In the genomic region with DNA sequence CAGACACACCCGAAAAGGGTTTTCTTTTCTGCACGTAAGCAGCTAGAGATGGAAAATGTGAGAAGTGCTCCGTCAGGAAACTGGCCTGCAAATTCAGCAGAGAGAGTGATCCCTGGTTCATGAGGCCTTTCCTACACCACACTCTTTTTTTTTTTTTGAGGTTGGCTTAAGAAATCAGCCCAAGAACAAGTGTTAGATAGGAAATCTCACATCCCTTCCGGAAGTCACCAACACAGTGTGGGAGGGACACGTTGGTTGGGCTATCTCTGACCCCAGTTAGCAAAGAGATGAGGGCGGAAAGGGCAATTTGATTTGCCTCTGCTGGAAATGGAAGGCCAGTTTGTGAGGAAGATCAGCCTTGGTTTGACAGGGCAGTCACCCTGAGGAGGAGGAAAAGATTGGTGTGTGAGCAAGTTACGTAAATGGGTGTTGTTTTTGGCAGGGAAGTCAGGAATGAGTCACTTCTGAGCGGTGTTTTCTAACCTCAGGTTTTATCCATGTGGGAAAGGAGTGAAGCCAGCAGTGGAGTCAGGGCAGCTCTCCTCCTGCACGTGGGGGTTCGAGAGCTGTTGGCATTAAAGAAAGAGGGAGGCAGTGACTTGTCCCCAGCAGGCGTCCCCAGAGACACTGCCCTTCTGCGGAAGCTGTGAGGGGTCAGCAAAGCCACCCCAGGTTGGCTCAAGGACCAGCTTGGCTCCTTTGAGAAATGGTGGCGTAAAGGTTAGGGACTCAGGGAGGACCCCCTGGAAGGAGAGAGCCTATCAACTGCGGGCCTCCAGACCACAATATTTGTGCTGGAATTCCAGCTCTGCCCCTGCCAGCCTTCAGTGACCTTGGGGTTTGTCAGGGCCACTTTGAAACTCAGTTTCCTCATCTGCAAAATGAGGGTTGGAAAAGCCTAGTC, we compare ENCODE assay signal across 8 cellular contexts.
DNase-seq lines count a peak whose midpoint lies in the region; ATAC-seq, FAIRE-seq and TF ChIP-seq lines count a peak whose summit lies in the region.

No MANE protein-coding gene starts in this region.

- H3K36me3 Mint-ChIP-seq in H9 (ENCODE audit: insufficient read depth in 1 of 3, low read depth in 3 of 3) = peaks cover 0 to 2% (median 0%) of the 10 kb centered on the region in 3 experiments; a peak in 3 of 7 replicates

- H3K23me2 ChIP-seq in H9 (ENCODE audit: insufficient read length, low read depth, low read length, poor library complexity, severe bottlenecking) = no peaks in the 10 kb centered on the region

- no peaks in the 10 kb centered on the region for H3K9me3 Mint-ChIP-seq in H9

- H3K23ac ChIP-seq in H9 (ENCODE audit: insufficient read length, low read depth, low read length) (no peak overlapping the region), mesendoderm (ENCODE audit: low read length) (peak overlapping the region; percentile 9)

- H2BK20ac ChIP-seq in H9 (ENCODE audit: low read depth, low read length, poor library complexity, severe bottlenecking) = no peak overlapping the region

- H3K4me1 ChIP-seq in H9 (ENCODE audit: insufficient read depth, low read length) (no peaks in the 10 kb centered on the region; the same call in 1 of the 2 replicates), RWPE2 (ENCODE audit: insufficient read depth, poor library complexity, severe bottlenecking) (peaks cover 35% of the 10 kb centered on the region), mesendoderm (ENCODE audit: control insufficient read depth, low read depth, low read length) (no peaks in the 10 kb centered on the region), upper lobe of right lung (peaks cover 39% of the 10 kb centered on the region)

- no peak overlapping the region for H3K4me3 ChIP-seq in RWPE2 (ENCODE audit: severe bottlenecking)
- H3K4me3 ChIP-seq in mesendoderm (ENCODE audit: low read length) = no peak overlapping the region
- no peak overlapping the region for H3K4me3 ChIP-seq in upper lobe of right lung

- H3T11ph ChIP-seq in H9 (ENCODE audit: low read length) = no peak overlapping the region

- no peak overlapping the region for H3K18ac ChIP-seq in H9 (ENCODE audit: insufficient read length, low read depth, low read length)
- H3K18ac ChIP-seq in mesendoderm (ENCODE audit: low read length) = no peak overlapping the region

- H3K79me2 ChIP-seq in H9 (ENCODE audit: insufficient read depth, low read length) (no peaks in the 10 kb centered on the region), mesendoderm (ENCODE audit: control insufficient read depth, insufficient read depth, low read length) (no peaks in the 10 kb centered on the region)

- no peaks in the 10 kb centered on the region for H4K20me1 ChIP-seq in H9 (ENCODE audit: control insufficient read depth, insufficient read depth, insufficient read length)

- TF ChIP-seq CTCF in H9 (conservative IDR thresholded peaks at IDR 0.05) = no peak
- TF ChIP-seq CTCF in RWPE2 (IDR thresholded peaks at IDR 0.05; ENCODE audit: poor library complexity, severe bottlenecking) = no peak
- TF ChIP-seq CTCF in upper lobe of right lung (IDR thresholded peaks at IDR 0.05) = no peak

- no peak overlapping the region for H2AK5ac ChIP-seq in H9 (ENCODE audit: insufficient read length, low read length)
- H2AK5ac ChIP-seq in mesendoderm (ENCODE audit: low read length) = no peak overlapping the region

- H2BK12ac ChIP-seq in H9 (ENCODE audit: insufficient read length, low read depth, low read length) = no peak overlapping the region

- intact Hi-C loops in upper lobe of right lung (cut with DNase I) = no loop called here

- H3K4me1 Mint-ChIP-seq in H9 = peaks cover 0 to 4% of the 10 kb centered on the region in 2 experiments; a peak in 1 of 4 replicates

- H3K36me3 ChIP-seq in RWPE2 (ENCODE audit: low read depth) = no peaks in the 10 kb centered on the region
- H3K36me3 ChIP-seq in mesendoderm (ENCODE audit: control insufficient read depth, insufficient read depth, low read length) = no peaks in the 10 kb centered on the region
- H3K36me3 ChIP-seq in upper lobe of right lung = no peaks in the 10 kb centered on the region

- H3K9ac ChIP-seq in H9 (ENCODE audit: extremely low read depth, insufficient read length, low read length) (no peak overlapping the region), mesendoderm (ENCODE audit: low read length) (no peak overlapping the region)

- no peak overlapping the region for H3K27ac ChIP-seq in H9 (ENCODE audit: insufficient read length, low read depth, low read length)
- peak overlapping the region; percentile 82 for H3K27ac ChIP-seq in RWPE2 (ENCODE audit: poor library complexity, severe bottlenecking)
- peak overlapping the region; percentile 87 for H3K27ac ChIP-seq in cingulate gyrus (ENCODE audit: low read depth, low read length)
- H3K27ac ChIP-seq in mesendoderm (ENCODE audit: low read depth, low read length) = no peak overlapping the region
- peak overlapping the region; percentile 83 for H3K27ac ChIP-seq in upper lobe of right lung

- H2BK15ac ChIP-seq in H9 (ENCODE audit: low read depth, low read length) (no peak overlapping the region), mesendoderm (replicated peaks; ENCODE audit: low read depth) (no peak overlapping the region)

- H2BK120ac ChIP-seq in H9 (ENCODE audit: low read depth, low read length, poor library complexity, severe bottlenecking) = no peak overlapping the region
- H2BK120ac ChIP-seq in mesendoderm (ENCODE audit: low read depth, low read length) = no peak overlapping the region

- H4K5ac ChIP-seq in H9 (ENCODE audit: insufficient read length, low read depth, low read length) (no peak overlapping the region), mesendoderm (ENCODE audit: low read length) (no peak overlapping the region)

- no peaks in the 10 kb centered on the region for H3K27me3 ChIP-seq in H9 (ENCODE audit: insufficient read depth, low read length)
- H3K27me3 ChIP-seq in RWPE2 (ENCODE audit: insufficient read depth, poor library complexity, severe bottlenecking) = no peaks in the 10 kb centered on the region
- H3K27me3 ChIP-seq in mesendoderm (ENCODE audit: insufficient read depth, low read length, poor library complexity) = no peaks in the 10 kb centered on the region
- no peaks in the 10 kb centered on the region for H3K27me3 ChIP-seq in upper lobe of right lung

- H4K8ac ChIP-seq in H9 (replicated peaks; ENCODE audit: insufficient read length, low read depth, low read length) (no peak overlapping the region), mesendoderm (ENCODE audit: low read depth, low read length) (no peak overlapping the region)

- no peak overlapping the region for H4K91ac ChIP-seq in H9 (ENCODE audit: insufficient read length, low read depth, low read length)

- DNase-seq in H9 = no peak
- DNase-seq in RWPE2 (ENCODE audit: low spot score) = no peak
- DNase-seq in mesendoderm = peak; percentile 26
- no peak for DNase-seq in upper lobe of right lung
- no peak for DNase-seq in cerebellar cortex (ENCODE audit: low spot score)
- DNase-seq in GM19239 (ENCODE audit: insufficient read length, low spot score) = no peak
- DNase-seq in iPS-NIHi7 (ENCODE audit: extremely low spot score) = no peak

- ATAC-seq in RWPE2 (ENCODE audit: low read depth) (peak; percentile 89), upper lobe of right lung (peak; percentile 83)

- WGBS in H9 (ENCODE audit: extremely low coverage, insufficient read length, low lambda C conversion rate) = no CpG with 5 or more reads among the region's 14 CpGs
- no CpG with 5 or more reads among the region's 14 CpGs for whole genome bisulfite sequencing in mesendoderm (ENCODE audit: extremely low coverage, insufficient coverage, low lambda C conversion rate)

- no peak overlapping the region for H2AFZ ChIP-seq in H9 (ENCODE audit: low read length)

- H3K27ac Mint-ChIP-seq in H9 = peak overlapping the region in 1 of 3 experiments; percentile 13; a peak in 2 of 7 replicates

- no peak overlapping the region for H3K4ac ChIP-seq in H9 (ENCODE audit: low read depth, low read length)
- no peak overlapping the region for H3K4ac ChIP-seq in mesendoderm (ENCODE audit: low read depth, low read length)

- H3K14ac ChIP-seq in H9 (ENCODE audit: insufficient read depth, low read length) = 0 out of 2 replicates have a peak overlapping the region, but pooled peaks have one; percentile 59

- no peak overlapping the region for H3K4me3 Mint-ChIP-seq in H9

- no peaks in the 10 kb centered on the region; the same call in none of the 2 replicates for H3K27me3 Mint-ChIP-seq in H9 (ENCODE audit: low read depth)

- H3K56ac ChIP-seq in H9 (ENCODE audit: insufficient read length, low read depth, low read length) = no peak overlapping the region
- no peak overlapping the region for H3K56ac ChIP-seq in mesendoderm (ENCODE audit: low read length)

- FAIRE-seq in GM19239 (lab: Jason Lieb, UNC) = no peak

- no peaks in the 10 kb centered on the region for H3K79me1 ChIP-seq in H9 (ENCODE audit: insufficient read depth, low read depth, low read length, poor library complexity, severe bottlenecking)
- H3K79me1 ChIP-seq in mesendoderm (ENCODE audit: low read length) = no peaks in the 10 kb centered on the region

- H2BK5ac ChIP-seq in H9 (ENCODE audit: insufficient read length, low read length) (no peak overlapping the region), mesendoderm (ENCODE audit: low read length) (no peak overlapping the region)

- H3K9me3 ChIP-seq in H9 (ENCODE audit: control insufficient read depth, low read depth, low read length) = no peaks in the 10 kb centered on the region
- no peaks in the 10 kb centered on the region for H3K9me3 ChIP-seq in RWPE2 (ENCODE audit: severe bottlenecking)
- H3K9me3 ChIP-seq in upper lobe of right lung = no peaks in the 10 kb centered on the region

- H3K4me2 ChIP-seq in H9 (ENCODE audit: insufficient read depth, insufficient read length, low read length) = no peak overlapping the region
- H3K4me2 ChIP-seq in mesendoderm (ENCODE audit: low read length) = no peak overlapping the region

Comparison
In these comparisons a context has a peak if more than half of its experiments do, and no peak if none do; other contexts are left out.
1. H3K27ac ChIP-seq: peak in RWPE2 (single experiment), cingulate gyrus (single experiment) and upper lobe of right lung (single experiment); none in H9 (single experiment) and mesendoderm (single experiment).